In the genomic region with DNA sequence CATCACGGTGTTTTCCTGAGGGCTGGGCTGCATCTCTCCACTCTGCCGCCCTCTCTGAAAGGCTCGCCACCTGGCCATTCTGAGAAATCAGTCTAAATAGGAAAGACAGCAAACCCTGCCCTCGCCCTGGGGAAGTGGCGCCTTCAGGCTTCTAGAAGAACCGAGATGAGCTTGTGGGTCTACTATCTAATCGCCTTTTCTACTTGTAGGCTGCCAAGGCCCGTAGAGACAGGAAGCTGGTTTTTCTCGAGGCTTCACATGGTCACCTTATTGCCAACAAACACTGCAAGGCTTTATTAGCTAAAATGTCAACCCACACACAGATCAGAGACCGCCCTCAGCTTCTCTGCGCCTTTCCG, we compare ENCODE assay signal across 10 cellular contexts. TPM values are rescaled to one million over a fixed set of nuclear protein-coding genes. Genes with fewer than 3 reads are reported as not detected.
DNase-seq lines count a peak whose midpoint lies in the region; ATAC-seq, FAIRE-seq and TF ChIP-seq lines count a peak whose summit lies in the region.
"Had no signal": no experiment of that assay in that cellular context is flagged by ENCODE, and none has a peak within 500 bp of the region (broad histone marks: within the 10 kb centered on the region; RNA-seq: fewer than 3 reads in every experiment).

No MANE protein-coding gene starts in this region.

- H3K27me3 ChIP-seq in left lung, result no peaks in the 10 kb centered on the region
- H3K27me3 ChIP-seq: sigmoid colon had no signal

- H3K4me3 ChIP-seq in left lung, result no peak overlapping the region
- H3K4me3 ChIP-seq: sigmoid colon had no signal

- DNase-seq in GM18507 (ENCODE audit: extremely low spot score, insufficient read length, low read depth) (no peak), GM20000 (ENCODE audit: low spot score) (peak; percentile 70), left lung (no peak), retina (no peak), left lobe of liver (ENCODE audit: low spot score) (no peak), omental fat pad (ENCODE audit: low spot score) (no peak), NCI-H2171 (lab: John Stamatoyannopoulos, UW) (no peak)
- DNase-seq: kidney, sigmoid colon had no signal

- peaks cover 4 to 84% of the 10 kb centered on the region in 2 donors for H3K36me3 ChIP-seq in left lung

- H3K27ac ChIP-seq in left lung, result peak overlapping the region in 1 of 2 donors; percentile 81
- H3K27ac ChIP-seq: sigmoid colon had no signal

- TF ChIP-seq CTCF in GM20000 (IDR thresholded peaks at IDR 0.05; ENCODE audit: extremely low read depth, missing control alignments), result no peak
- no peak for TF ChIP-seq CTCF in left lung (IDR thresholded peaks at IDR 0.05)
- no peak for TF ChIP-seq CTCF in omental fat pad (IDR thresholded peaks at IDR 0.05)

- H3K9me3 ChIP-seq in left lung, result no peaks in the 10 kb centered on the region
- H3K9me3 ChIP-seq: sigmoid colon had no signal

- intact Hi-C loops in left lung (cut with DNase I), result no loop called here

- peak; percentile 93 for FAIRE-seq in GM18507 (lab: Jason Lieb, UNC)
- FAIRE-seq: kidney had no signal

- ATAC-seq in HG03139 (IDR thresholded peaks at IDR 0.05; ENCODE audit: unreplicated experiment) (peak; percentile 54), left lung (peak; percentile 13), left lobe of liver (no peak), omental fat pad (ENCODE audit: low FRiP score) (no peak)

- H3K4me1 ChIP-seq in left lung, result peaks cover 0 to 46% of the 10 kb centered on the region in 2 donors
- H3K4me1 ChIP-seq: sigmoid colon had no signal

RNA-seq across cellular contexts. Expression of gene LAT2, which starts 21.4 kb away (rescaled TPM):
- 10 to 100 TPM; 17.1 to 64.7 TPM for total RNA-seq in left lung
- 7.8 TPM for total RNA-seq in left lobe of liver
- 10 to 100 TPM in 3 of 4 donors, 1 to 10 TPM in 1; 3.0 to 19.4 (median 16.5) TPM for total RNA-seq in omental fat pad

RNA-seq across cellular contexts. Expression of gene RFC2, which starts 23.0 kb away (rescaled TPM):
- total RNA-seq in left lung (10 to 100 TPM; 17.0 to 24.5 TPM), left lobe of liver (11.3 TPM), omental fat pad (10 to 100 TPM; 10.9 to 14.8 (median 12.3) TPM)

RNA-seq across cellular contexts. Expression of gene EIF4H, which starts 57.1 kb away (rescaled TPM):
- total RNA-seq in left lung (100 to 1,000 TPM; 203 to 259 TPM), left lobe of liver (125 TPM), omental fat pad (100 to 1,000 TPM; 195 to 284 (median 229) TPM)

RNA-seq across cellular contexts. Expression of gene CLIP2, which starts 58.0 kb away (rescaled TPM):
- total RNA-seq in left lung (10 to 100 TPM; 20.6 to 23.2 TPM), left lobe of liver (5.4 TPM), omental fat pad (10 to 100 TPM in 3 of 4 donors, 1 to 10 TPM in 1; 9.6 to 23.3 (median 16.4) TPM)

Comparison
In these comparisons a context has a peak if more than half of its experiments do, and no peak if none do; other contexts are left out.
1. ATAC-seq: peak in HG03139 (single experiment) and left lung (single experiment); none in left lobe of liver (single experiment) and omental fat pad (single experiment).